19 cellular contexts compared by ENCODE assay signal in the genomic region with DNA sequence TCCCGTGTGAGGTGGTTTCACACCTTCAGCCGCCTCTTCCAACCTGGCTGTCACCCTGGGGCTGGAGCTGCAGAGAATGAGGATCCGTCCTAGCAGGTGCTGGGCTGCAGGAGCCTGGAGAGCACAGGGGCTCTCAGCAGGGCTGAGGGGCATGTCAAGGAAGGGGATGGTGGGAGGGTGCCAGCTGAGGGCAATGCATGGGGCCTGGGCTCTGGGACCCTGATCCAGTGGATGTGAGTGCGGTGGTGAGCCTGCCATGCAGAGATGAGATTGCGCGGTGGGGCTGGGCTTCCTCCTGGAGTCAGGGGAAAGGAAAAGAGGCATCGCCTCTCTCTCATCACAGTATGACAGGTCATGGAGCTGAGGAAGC. TPM values are rescaled to one million over a fixed set of nuclear protein-coding genes. Genes with fewer than 3 reads are reported as not detected.
DNase-seq lines count a peak whose midpoint lies in the region; ATAC-seq, FAIRE-seq and TF ChIP-seq lines count a peak whose summit lies in the region.
"Had no signal": no experiment of that assay in that cellular context is flagged by ENCODE, and none has a peak within 500 bp of the region (broad histone marks: within the 10 kb centered on the region; RNA-seq: fewer than 3 reads in every experiment).

No MANE protein-coding gene starts in this region.

- DNase-seq in A549 (ENCODE audit: low read depth in 1 of 2, low spot score in 1 of 2) (no peak), endothelial cell of umbilical vein (ENCODE audit: low read depth, low spot score) (no peak), sigmoid colon (no peak), NCI-H2081 treated with DMSO at 0.1 percent for 48 hours (lab: John Stamatoyannopoulos, UW) (no peak), NCI-H69 (lab: John Stamatoyannopoulos, UW) (no peak)
- no peak for DNase-seq in activated CD8-positive, alpha-beta T cell treated with anti-CD3 and anti-CD28 coated beads for 36 hours
- DNase-seq: activated CD8-positive, alpha-beta memory T cell treated with anti-CD3 and anti-CD28 coated beads, Interleukin-2, amount 50 U/mL, for 4 hours; CD8-positive, alpha-beta T cell; cortex of kidney; pancreas; small intestine; stimulated activated CD4-positive, alpha-beta T cell treated with anti-CD3 and anti-CD28 coated beads, Interleukin-4, amount 100 ng/mL, for 4 hours; stimulated activated CD8-positive, alpha-beta memory T cell treated with anti-CD3 and anti-CD28 coated beads, Interleukin-4, amount 100 ng/mL, for 48 hours; T1000 had no signal

- H3K9me3 ChIP-seq in A549: no peaks in the 10 kb centered on the region
- no peaks in the 10 kb centered on the region for H3K9me3 ChIP-seq in OCI-LY1 (ENCODE audit: low read length)
- no peaks in the 10 kb centered on the region for H3K9me3 ChIP-seq in endothelial cell of umbilical vein (replicated peaks; ENCODE audit: control insufficient read depth, insufficient read depth, low read length)
- no peaks in the 10 kb centered on the region for H3K9me3 ChIP-seq in sigmoid colon
- H3K9me3 ChIP-seq: lower lobe of right lung, pancreas, SJSA1 had no signal

- H3F3A ChIP-seq in OCI-LY1 (ENCODE audit: insufficient read depth, low read length): no peaks in the 10 kb centered on the region

- no peaks in the 10 kb centered on the region for H3K4me1 Mint-ChIP-seq in activated CD8-positive, alpha-beta T cell treated with anti-CD3 and anti-CD28 coated beads for 36 hours (ENCODE audit: low read depth)

- TF ChIP-seq POLR2A in A549 (IDR thresholded peaks at IDR 0.05; ENCODE audit: low read length) (no peak), endothelial cell of umbilical vein (IDR thresholded peaks at IDR 0.05; ENCODE audit: low read depth, low read length) (no peak), sigmoid colon (IDR thresholded peaks at IDR 0.05) (no peak)

- H3K9me3 Mint-ChIP-seq in activated CD8-positive, alpha-beta T cell treated with anti-CD3 and anti-CD28 coated beads for 36 hours: no peaks in the 10 kb centered on the region
- H3K9me3 Mint-ChIP-seq: CD8-positive, alpha-beta T cell; type B pancreatic cell had no signal

- H2AFZ ChIP-seq in OCI-LY1 (ENCODE audit: low read length): no peak overlapping the region
- H2AFZ ChIP-seq in endothelial cell of umbilical vein (ENCODE audit: low read depth, low read length): no peak overlapping the region

- H3K9me2 ChIP-seq in OCI-LY1 (ENCODE audit: low read depth, low read length): no peaks in the 10 kb centered on the region

- H3K9ac ChIP-seq in OCI-LY1 (ENCODE audit: low read length) (no peak overlapping the region), endothelial cell of umbilical vein (replicated peaks; ENCODE audit: extremely low read depth, insufficient read depth, low read length) (no peak overlapping the region)

- H3K79me2 ChIP-seq in OCI-LY1 (ENCODE audit: insufficient read depth, low read length) (no peaks in the 10 kb centered on the region), endothelial cell of umbilical vein (ENCODE audit: control insufficient read depth, insufficient read depth, low read length) (no peaks in the 10 kb centered on the region)

- intact Hi-C loops in endothelial cell of umbilical vein (cut with micrococcal nuclease): no loop called here
- intact Hi-C loops in sigmoid colon (cut with DNase I): no loop called here
- intact Hi-C loops in activated CD8-positive, alpha-beta T cell treated with anti-CD3 and anti-CD28 coated beads for 36 hours (cut with micrococcal nuclease): no loop called here

- H3K36me3 Mint-ChIP-seq in activated CD8-positive, alpha-beta T cell treated with anti-CD3 and anti-CD28 coated beads for 36 hours (ENCODE audit: low read depth): peaks cover 12% of the 10 kb centered on the region

- H3K4me2 ChIP-seq in A549 (no peak overlapping the region), OCI-LY1 (ENCODE audit: low read length) (no peak overlapping the region), endothelial cell of umbilical vein (ENCODE audit: insufficient read depth, low read length) (no peak overlapping the region)

- H3K27me3 ChIP-seq in OCI-LY1 (ENCODE audit: insufficient read depth, low read length) (no peaks in the 10 kb centered on the region), endothelial cell of umbilical vein (ENCODE audit: control insufficient read depth in 2 of 2, insufficient read depth in 2 of 2, low read length in 2 of 2) (no peaks in the 10 kb centered on the region), sigmoid colon (no peaks in the 10 kb centered on the region)
- H3K27me3 ChIP-seq: pancreas, SJSA1 had no signal

- CTCF ChIA-PET in A549 (lab: Yijun Ruan, JAX): interaction anchor here (1.3 to 2.8 kb wide), 5 partner anchors 11 to 59 kb away, joined by 3 to 13 read pairs (median 6); no protein-coding TSS in a partner anchor
- CTCF ChIA-PET in endothelial cell of umbilical vein (lab: Charles Lee): interaction anchor here (1.7 to 2.2 kb wide), 2 partner anchors 18 to 59 kb away, joined by 7 read pairs; no protein-coding TSS in a partner anchor
- CTCF ChIA-PET in activated CD8-positive, alpha-beta T cell treated with anti-CD3 and anti-CD28 coated beads for 36 hours (lab: Charles Lee): interaction anchor here (1.1 kb wide), 1 partner anchor 22 kb away, joined by 4 read pairs; no protein-coding TSS in a partner anchor

- dilution Hi-C loops in endothelial cell of umbilical vein (cut with MboI; ENCODE audit: extremely low pct_ligation_motif_present, low sequenced_read_pairs): no loop called here

- FAIRE-seq in A549 (lab: Jason Lieb, UNC) (no peak), endothelial cell of umbilical vein (lab: Jason Lieb, UNC) (no peak)
- FAIRE-seq: pancreas, small intestine had no signal

- no peaks in the 10 kb centered on the region for H4K20me1 ChIP-seq in OCI-LY1 (ENCODE audit: insufficient read depth, low read length)
- H4K20me1 ChIP-seq in endothelial cell of umbilical vein (replicated peaks; ENCODE audit: control insufficient read depth, extremely low read depth, insufficient read depth, low read length): no peaks in the 10 kb centered on the region

- H3K27ac ChIP-seq in A549 (no peak overlapping the region), OCI-LY1 (ENCODE audit: low read depth, low read length, poor library complexity, severe bottlenecking) (peak overlapping the region; percentile 73), endothelial cell of umbilical vein (ENCODE audit: insufficient read depth, low read depth, low read length) (no peak overlapping the region), sigmoid colon (peak overlapping the region in 3 of 4 donors; percentile 51 to 70 (median 66))
- H3K27ac ChIP-seq: pancreas, SJSA1 had no signal

- H3K4me3 Mint-ChIP-seq in activated CD8-positive, alpha-beta T cell treated with anti-CD3 and anti-CD28 coated beads for 36 hours: no peak overlapping the region
- H3K4me3 Mint-ChIP-seq: CD8-positive, alpha-beta T cell; type B pancreatic cell had no signal

- no peak for TF ChIP-seq RAD21 in A549 (conservative IDR thresholded peaks at IDR 0.05 in 1 of 2, IDR thresholded peaks at IDR 0.05 in 1 of 2)

- H3K4me1 ChIP-seq in A549: no peaks in the 10 kb centered on the region
- peaks cover 61% of the 10 kb centered on the region for H3K4me1 ChIP-seq in OCI-LY1 (ENCODE audit: insufficient read depth, low read length, severe bottlenecking)
- H3K4me1 ChIP-seq in endothelial cell of umbilical vein (ENCODE audit: control insufficient read depth, extremely low read depth, insufficient read depth, low read length): no peaks in the 10 kb centered on the region
- peaks cover 0 to 52% (median 44%) of the 10 kb centered on the region in 4 donors for H3K4me1 ChIP-seq in sigmoid colon
- H3K4me1 ChIP-seq: pancreas had no signal

- no peak for TF ChIP-seq EP300 in A549 (IDR thresholded peaks at IDR 0.05)
- TF ChIP-seq EP300 in sigmoid colon (IDR thresholded peaks at IDR 0.05): no peak

- no peaks in the 10 kb centered on the region for H3K27me3 Mint-ChIP-seq in activated CD8-positive, alpha-beta T cell treated with anti-CD3 and anti-CD28 coated beads for 36 hours
- H3K27me3 Mint-ChIP-seq: type B pancreatic cell had no signal

- H3K9me1 ChIP-seq in endothelial cell of umbilical vein (replicated peaks; ENCODE audit: control insufficient read depth, extremely low read depth, insufficient read depth, low read length): no peaks in the 10 kb centered on the region

- no TSS peak for BruUV-seq in endothelial cell of umbilical vein (replicated peaks; lab: Mats Ljungman, UMichigan)

- TF ChIP-seq CTCF in A549 (IDR thresholded peaks at IDR 0.05) (no peak), OCI-LY1 (IDR thresholded peaks at IDR 0.05; ENCODE audit: low read length) (no peak), endothelial cell of umbilical vein (IDR thresholded peaks at IDR 0.05; ENCODE audit: extremely low read depth in 1 of 2, insufficient read depth in 1 of 2, low read depth in 1 of 2, low read length in 2 of 2) (no peak), sigmoid colon (IDR thresholded peaks at IDR 0.05) (no peak)
- TF ChIP-seq CTCF in activated CD8-positive, alpha-beta T cell treated with anti-CD3 and anti-CD28 coated beads for 36 hours (IDR thresholded peaks at IDR 0.05): no peak

- no peak overlapping the region for H3K4me3 ChIP-seq in A549
- H3K4me3 ChIP-seq in OCI-LY1 (ENCODE audit: low read depth, low read length, poor library complexity, severe bottlenecking): no peak overlapping the region
- no peak overlapping the region for H3K4me3 ChIP-seq in endothelial cell of umbilical vein (replicated peaks in 1 of 3; ENCODE audit: insufficient read depth in 1 of 3, low read depth in 1 of 3, low read length in 3 of 3)
- H3K4me3 ChIP-seq in sigmoid colon: no peak overlapping the region
- H3K4me3 ChIP-seq: lower lobe of right lung, pancreas, SJSA1 had no signal

- ATAC-seq in A549 (peak; percentile 10 to 32; a peak in 3 of 6 replicates), HG03039 (IDR thresholded peaks at IDR 0.05; ENCODE audit: unreplicated experiment) (no peak)
- ATAC-seq in activated CD8-positive, alpha-beta T cell treated with anti-CD3 and anti-CD28 coated beads for 36 hours: no peak
- ATAC-seq: CD8-positive, alpha-beta T cell had no signal

- POLR2A ChIA-PET in A549 (lab: Yijun Ruan, JAX) (no interaction called here), endothelial cell of umbilical vein (lab: Charles Lee) (no interaction called here)
- POLR2A ChIA-PET in activated CD8-positive, alpha-beta T cell treated with anti-CD3 and anti-CD28 coated beads for 36 hours (lab: Charles Lee): interaction anchor here (0.6 to 1.2 kb wide), 5 partner anchors 19 to 124 kb away, joined by 3 to 4 read pairs (median 3); no protein-coding TSS in a partner anchor

- no peak overlapping the region for H3K27ac Mint-ChIP-seq in activated CD8-positive, alpha-beta T cell treated with anti-CD3 and anti-CD28 coated beads for 36 hours
- H3K27ac Mint-ChIP-seq: CD8-positive, alpha-beta T cell; type B pancreatic cell had no signal

- 96% methylated on average over 7 of the region's 7 CpGs for WGBS in A549 (ENCODE audit: missing lambda C conversion rate)
- WGBS in sigmoid colon, 2 donors: 89 to 90% methylated on average over 7 of the region's 7 CpGs

- H3K36me3 ChIP-seq in OCI-LY1 (ENCODE audit: insufficient read depth, low read length): peaks cover 52% of the 10 kb centered on the region
- peaks cover 31 to 33% of the 10 kb centered on the region in 2 experiments for H3K36me3 ChIP-seq in endothelial cell of umbilical vein (ENCODE audit: control insufficient read depth in 2 of 2, extremely low read depth in 1 of 2, insufficient read depth in 2 of 2, low read length in 2 of 2)
- H3K36me3 ChIP-seq in sigmoid colon: peaks cover 2 to 39% (median 20%) of the 10 kb centered on the region in 4 donors

RNA-seq across cellular contexts. Expression of gene ANAPC7, which starts 31.5 kb away (rescaled TPM):
- 107 and 122 TPM in 2 replicates for polyA plus RNA-seq in A549 (2011; rRNA removed)
- polyA plus RNA-seq in A549 (2012; cell fraction: cytosol; rRNA removed): 60.9 and 68.8 TPM in 2 replicates
- 112 and 147 TPM in 2 replicates for polyA plus RNA-seq in A549 (2012; cell fraction: nucleus; rRNA removed)
- polyA plus RNA-seq in A549 (2017; fragmentation: RNase III; extraction: RNeasy Plus Mini Kit Qiagen cat#74134 plus additional on column Dnase treatment): 66.1 to 74.0 TPM (median 70.6 TPM) in 3 replicates
- polyA minus RNA-seq in A549 (2011; rRNA and poly(A)+ RNA removed): 59.7 and 79.9 TPM in 2 replicates
- total RNA-seq in endothelial cell of umbilical vein: 76.6 and 89.0 TPM in 2 replicates
- 54.2 and 56.0 TPM in 2 replicates for polyA plus RNA-seq in endothelial cell of umbilical vein
- polyA plus RNA-seq in endothelial cell of umbilical vein (2011; cell fraction: cytosol; rRNA removed): 48.8 and 49.6 TPM in 2 replicates
- 154 and 180 TPM in 2 replicates for polyA plus RNA-seq in endothelial cell of umbilical vein (2011; cell fraction: nucleus; rRNA removed)
- 37.3 and 51.9 TPM in 2 replicates for polyA plus RNA-seq in endothelial cell of umbilical vein (2012)
- 62.4 and 80.4 TPM in 2 replicates for polyA minus RNA-seq in endothelial cell of umbilical vein
- 45.4 TPM for polyA minus RNA-seq in endothelial cell of umbilical vein (2011; cell fraction: cytosol; rRNA and poly(A)+ RNA removed)
- polyA minus RNA-seq in endothelial cell of umbilical vein (2011; cell fraction: nucleus; rRNA and poly(A)+ RNA removed): 48.7 and 60.1 TPM in 2 replicates
- total RNA-seq in sigmoid colon: 10 to 100 TPM; 29.9 to 65.6 (median 53.0) TPM
- polyA plus RNA-seq in sigmoid colon: 10 to 100 TPM in 2 of 3 donors, 1 to 10 TPM in 1; 9.6 to 31.8 (median 17.6) TPM
- 10 to 100 TPM; 44.9 to 52.9 TPM for total RNA-seq in activated CD8-positive, alpha-beta T cell treated with anti-CD3 and anti-CD28 coated beads for 36 hours

Comparison
In these comparisons a context has a peak if more than half of its experiments do, and no peak if none do; other contexts are left out.
1. ATAC-seq: peak in A549 (2 of 2); none in HG03039 (single experiment) and activated CD8-positive, alpha-beta T cell treated with anti-CD3 and anti-CD28 coated beads for 36 hours (single experiment).
2. H3K27ac ChIP-seq: peak in OCI-LY1 (single experiment) and sigmoid colon (3 of 4); none in A549 (0 of 2) and endothelial cell of umbilical vein (single experiment).